18 cellular contexts compared by ENCODE assay signal in the genomic region with DNA sequence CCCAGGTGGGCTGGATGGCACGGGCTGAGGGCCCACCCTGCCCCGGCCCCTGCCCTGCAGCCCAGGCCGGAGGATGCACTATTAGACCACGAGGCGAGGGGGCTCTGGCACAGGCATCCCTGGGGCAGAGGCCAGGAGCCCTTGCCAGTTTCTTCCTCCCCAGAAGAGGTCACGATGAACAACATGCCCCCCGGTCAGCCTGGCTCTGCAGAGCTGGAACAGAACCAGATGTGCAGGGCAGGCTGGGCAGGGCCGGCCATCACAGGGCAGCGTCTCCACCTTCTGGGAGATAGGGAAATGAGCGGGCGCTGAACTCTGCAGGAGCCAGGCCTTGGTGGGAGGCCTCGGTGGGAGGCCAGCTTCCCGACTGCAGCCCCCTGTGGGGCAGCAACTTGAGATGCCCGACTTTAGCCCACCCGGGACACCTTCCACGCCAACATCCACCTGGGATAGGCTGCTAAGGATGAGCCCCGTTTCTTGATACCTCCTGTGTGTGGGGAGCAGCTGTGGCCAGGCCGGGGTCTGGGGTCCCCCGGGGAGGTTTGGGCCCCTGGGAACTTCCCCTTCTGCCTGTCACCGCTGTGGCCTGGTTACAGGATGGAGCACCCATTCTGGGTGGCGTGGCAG. TPM values are rescaled to one million over a fixed set of nuclear protein-coding genes. Genes with fewer than 3 reads are reported as not detected.
A peak's percentile ranks its signal among the peaks of the same experiment; 100 is the strongest.
DNase-seq lines count a peak whose midpoint lies in the region; ATAC-seq and TF ChIP-seq lines count a peak whose summit lies in the region.
"Had no signal": no experiment of that assay in that cellular context is flagged by ENCODE, and none has a peak within 500 bp of the region (broad histone marks: within the 10 kb centered on the region; RNA-seq: fewer than 3 reads in every experiment).

No MANE protein-coding gene starts in this region.

- H3K4ac ChIP-seq in mesendoderm (ENCODE audit: low read depth, low read length), result no peak overlapping the region

- H3K79me2 ChIP-seq in mesendoderm (ENCODE audit: control insufficient read depth, insufficient read depth, low read length), result peaks cover 5% of the 10 kb centered on the region
- H3K79me2 ChIP-seq: parathyroid adenoma had no signal

- DNase-seq in A172 (ENCODE audit: low spot score), result peak; percentile 51
- DNase-seq in D341Med (ENCODE audit: low spot score), result peak; percentile 39
- DNase-seq in body of pancreas, result peak in 3 of 4 donors; percentile 4 to 11 (median 8)
- no peak for DNase-seq in mesendoderm
- no peak for DNase-seq in KBM-7
- DNase-seq in AG08396 (ENCODE audit: low spot score), result no peak
- no peak for DNase-seq in UCSD-AML1 (lab: John Stamatoyannopoulos, UW; ENCODE audit: unreplicated experiment)
- DNase-seq: CD4-positive, alpha-beta memory T cell; GF-D8; NCI-H146; NCI-H69; stimulated activated CD4-positive, alpha-beta T cell treated with anti-CD3 and anti-CD28 coated beads, Interleukin-4, amount 100 ng/mL, for 24 hours; stimulated activated naive CD8-positive, alpha-beta T cell treated with anti-CD3 and anti-CD28 coated beads, Interleukin-15, Interleukin-2, amounts not matched to agents 100 U/mL and 50 U/mL, for 24 hours had no signal

- H3K27ac ChIP-seq in body of pancreas (no peak overlapping the region), mesendoderm (ENCODE audit: low read depth, low read length) (no peak overlapping the region)
- H3K27ac ChIP-seq: breast epithelium, parathyroid adenoma, SJCRH30 had no signal

- H3K9ac ChIP-seq in mesendoderm (ENCODE audit: low read length), result no peak overlapping the region
- H3K9ac ChIP-seq: parathyroid adenoma had no signal

- peak overlapping the region; percentile 5 for H3K56ac ChIP-seq in mesendoderm (ENCODE audit: low read length)

- H2BK120ac ChIP-seq in mesendoderm (ENCODE audit: low read depth, low read length), result no peak overlapping the region

- H2BK15ac ChIP-seq in mesendoderm (replicated peaks; ENCODE audit: low read depth), result no peak overlapping the region

- H3K18ac ChIP-seq in mesendoderm (ENCODE audit: low read length), result no peak overlapping the region

- H2BK5ac ChIP-seq in mesendoderm (ENCODE audit: low read length), result no peak overlapping the region

- TF ChIP-seq CTCF in body of pancreas (IDR thresholded peaks at IDR 0.05), result no peak

- peaks cover 3% of the 10 kb centered on the region for H3K79me1 ChIP-seq in mesendoderm (ENCODE audit: low read length)

- intact Hi-C loops in body of pancreas (cut with DNase I), result loop anchor here (5.0 kb wide), 1 partner anchor 34 kb away; no protein-coding TSS in a partner anchor

- ATAC-seq in body of pancreas (no peak), GM21737 (IDR thresholded peaks at IDR 0.05; ENCODE audit: unreplicated experiment) (no peak)
- ATAC-seq: activated T-cell treated with anti-CD3 and anti-CD28 coated beads, Interleukin-2, amount 50 U/mL, for 4 hours; stimulated activated naive CD8-positive, alpha-beta T cell treated with anti-CD3 and anti-CD28 coated beads, Interleukin-15, Interleukin-2, amounts not matched to agents 100 U/mL and 50 U/mL, for 24 hours had no signal

- in situ Hi-C loops in KBM-7 (cut with MboI; ENCODE audit: low pct_unique_long_range_greater_than_20kb, low sequenced_read_pairs), result no loop called here

- H3K4me2 ChIP-seq in mesendoderm (ENCODE audit: low read length), result no peak overlapping the region

- no peak overlapping the region for H2AK5ac ChIP-seq in mesendoderm (ENCODE audit: low read length)

- H3K23ac ChIP-seq in mesendoderm (ENCODE audit: low read length), result no peak overlapping the region

- H4K5ac ChIP-seq in mesendoderm (ENCODE audit: low read length), result no peak overlapping the region

- H3K36me3 ChIP-seq in body of pancreas (replicated peaks in 1 of 2; ENCODE audit: insufficient read depth in 1 of 2, low read depth in 2 of 2) (no peaks in the 10 kb centered on the region), mesendoderm (ENCODE audit: control insufficient read depth, insufficient read depth, low read length) (no peaks in the 10 kb centered on the region)
- H3K36me3 ChIP-seq: breast epithelium, SJCRH30 had no signal

- H3K9me3 ChIP-seq in body of pancreas, result no peaks in the 10 kb centered on the region
- H3K9me3 ChIP-seq: breast epithelium, SJCRH30 had no signal

- H3K4me3 ChIP-seq in body of pancreas, result no peak overlapping the region
- H3K4me3 ChIP-seq in mesendoderm (ENCODE audit: low read length), result no peak overlapping the region
- H3K4me3 ChIP-seq: breast epithelium, SJCRH30 had no signal

- WGBS in body of pancreas, 2 donors, result 82 to 90% methylated on average over 4 to 19 of the region's 21 CpGs
- WGBS in mesendoderm (ENCODE audit: extremely low coverage, insufficient coverage, low lambda C conversion rate), result no CpG with 5 or more reads among the region's 21 CpGs

- no peak for TF ChIP-seq POLR2A in body of pancreas (IDR thresholded peaks at IDR 0.05)

- H3K27me3 ChIP-seq in body of pancreas, result no peaks in the 10 kb centered on the region
- H3K27me3 ChIP-seq in mesendoderm (ENCODE audit: insufficient read depth, low read length, poor library complexity), result no peaks in the 10 kb centered on the region
- H3K27me3 ChIP-seq: breast epithelium, SJCRH30 had no signal

- H4K8ac ChIP-seq in mesendoderm (ENCODE audit: low read depth, low read length), result no peak overlapping the region

- H3K4me1 ChIP-seq in body of pancreas (peaks cover 23% of the 10 kb centered on the region), mesendoderm (ENCODE audit: control insufficient read depth, low read depth, low read length) (peaks cover 9% of the 10 kb centered on the region)
- H3K4me1 ChIP-seq: breast epithelium had no signal

RNA-seq across cellular contexts. Expression of a gene that starts 21.8 kb away (rescaled TPM):
- 8.9 and 9.6 TPM in 2 replicates for total RNA-seq in A172 (2014; rRNA removed; shearing (Covaris generic))
- total RNA-seq in body of pancreas, result 1 to 10 TPM; 1.3 to 3.3 TPM
- 4.7 TPM for polyA plus RNA-seq in mesendoderm (2013, experiment 1 of 2)
- polyA plus RNA-seq in mesendoderm (2013, experiment 2 of 2), result 4.2 TPM

RNA-seq across cellular contexts. Expression of a gene that starts 21.8 kb away (rescaled TPM):
- total RNA-seq in A172 (2014; rRNA removed; shearing (Covaris generic)), result 8.5 and 11.7 TPM in 2 replicates
- 10 to 100 TPM; 10.2 to 14.8 TPM for total RNA-seq in body of pancreas
- 7.4 TPM for polyA plus RNA-seq in mesendoderm (2013, experiment 1 of 2)
- polyA plus RNA-seq in mesendoderm (2013, experiment 2 of 2), result 7.6 TPM

Comparison
In these comparisons a context has a peak if more than half of its experiments do, and no peak if none do; other contexts are left out.
1. DNase-seq: peak in A172 (single experiment), D341Med (single experiment) and body of pancreas (3 of 4); none in mesendoderm (single experiment), KBM-7 (single experiment), AG08396 (single experiment) and UCSD-AML1 (single experiment).